13 cellular contexts compared by ENCODE assay signal in genomic region chr3:113110263-113110662, GRCh38.
"Had no signal": no experiment of that assay in that cellular context is flagged by ENCODE, and none has a peak within 500 bp of the region (broad histone marks: within the 10 kb centered on the region; RNA-seq: fewer than 3 reads in every experiment).

No MANE protein-coding gene starts in this region.

- H3K4me3 ChIP-seq: dorsolateral prefrontal cortex, left lung, right atrium auricular region, tibial artery had no signal

- FAIRE-seq: keratinocyte had no signal

- ATAC-seq: left lung; natural killer cell; stimulated activated memory B cell treated with anti-CD40 and anti-IgM and Interleukin-4, amounts not matched to agents 10 μg/mL and 1 μg/mL and 100 μg/mL, for 72 hours had no signal

- H3K36me3 ChIP-seq: brain microvascular endothelial cell, left lung, right atrium auricular region, tibial artery had no signal

- DNase-seq: activated CD4-positive, alpha-beta T cell treated with anti-CD3 and anti-CD28 coated beads, Interleukin-2, amount 10 ng/mL, durations not matched to agents 7 days and 5 days; activated CD8-positive, alpha-beta memory T cell treated with anti-CD3 and anti-CD28 coated beads for 24 hours; activated naive CD8-positive, alpha-beta T cell treated with anti-CD3 and anti-CD28 coated beads, Interleukin-2, amount 10 ng/mL, durations not matched to agents 7 days and 5 days; brain microvascular endothelial cell; dorsolateral prefrontal cortex; hippocampal formation; left lung; natural killer cell; stimulated activated CD4-positive, alpha-beta T cell treated with anti-CD3 and anti-CD28 coated beads, Interleukin-2, amount 100 ng/mL, for 48 hours; tibial artery had no signal

- H3K4me1 ChIP-seq: left lung, right atrium auricular region had no signal

- H3K27ac ChIP-seq: brain microvascular endothelial cell, dorsolateral prefrontal cortex, left lung, right atrium auricular region, tibial artery had no signal

- H3K9me3 ChIP-seq: left lung, right atrium auricular region, tibial artery had no signal

- H3K27me3 ChIP-seq: brain microvascular endothelial cell, dorsolateral prefrontal cortex, left lung, right atrium auricular region, tibial artery had no signal
